Comparison of ENCODE assay signal across 17 cellular contexts in the genomic region with DNA sequence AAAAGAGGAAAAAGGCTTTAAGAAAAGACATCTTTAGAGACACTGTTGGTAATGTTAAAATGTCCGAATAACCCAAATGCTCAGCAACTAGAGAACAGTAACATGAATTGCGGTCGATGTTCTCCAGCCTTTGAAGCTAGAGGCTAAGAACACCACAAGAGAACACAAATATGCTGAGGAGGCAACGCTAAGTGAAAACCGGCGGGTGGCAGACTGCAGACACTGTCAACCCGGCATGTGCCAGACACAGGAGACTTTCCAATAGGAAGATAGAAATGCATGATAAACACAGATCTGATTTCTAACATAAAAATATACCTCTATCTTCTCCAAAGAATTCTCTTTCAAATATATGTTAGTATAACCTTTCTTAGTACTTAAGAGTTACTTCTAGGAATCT.
"Had no signal": no experiment of that assay in that cellular context is flagged by ENCODE, and none has a peak within 500 bp of the region (broad histone marks: within the 10 kb centered on the region; RNA-seq: fewer than 3 reads in every experiment).

No MANE protein-coding gene starts in this region.

- H3K9me3 ChIP-seq: adrenal gland, gastroesophageal sphincter had no signal

- DNase-seq: activated CD4-positive, alpha-beta T cell treated with anti-CD3 and anti-CD28 coated beads for 1 hour; activated CD4-positive, alpha-beta T cell treated with anti-CD3 and anti-CD28 coated beads, Interleukin-2, amount 50 U/mL, for 4 hours; activated naive CD4-positive, alpha-beta T cell treated with anti-CD3 and anti-CD28 coated beads for 36 hours; activated T-cell treated with anti-CD3 and anti-CD28 coated beads for 4 hours; adrenal gland; caudate nucleus; cortex of kidney; effector memory CD4-positive, alpha-beta T cell; left cardiac atrium; retina; stimulated activated CD4-positive, alpha-beta T cell treated with anti-CD3 and anti-CD28 coated beads, Interleukin-1b, Interleukin-23, amount 100 ng/mL, for 48 hours; stimulated activated naive CD8-positive, alpha-beta T cell treated with anti-CD3 and anti-CD28 coated beads, Interleukin-15, amount 100 ng/mL, for 72 hours; T-helper 1 cell had no signal

- ATAC-seq: gastroesophageal sphincter; left cardiac atrium; stimulated activated naive CD8-positive, alpha-beta T cell treated with anti-CD3 and anti-CD28 coated beads, Interleukin-15, amount 100 ng/mL, for 72 hours had no signal

- H3K27ac ChIP-seq: adrenal gland, epithelial cell of prostate, parathyroid adenoma, SK-N-MC had no signal

- H3K27me3 ChIP-seq: adrenal gland, gastroesophageal sphincter had no signal

- H3K4me3 ChIP-seq: adrenal gland, gastroesophageal sphincter, SK-N-MC had no signal

- H2AFZ ChIP-seq: parathyroid adenoma had no signal

- H3K9ac ChIP-seq: parathyroid adenoma had no signal
